Comparison of ENCODE assay signal across 10 cellular contexts in genomic region chr18:50662177-50662576, GRCh38.
DNase-seq lines count a peak whose midpoint lies in the region; ATAC-seq and TF ChIP-seq lines count a peak whose summit lies in the region.
"Had no signal": no experiment of that assay in that cellular context is flagged by ENCODE, and none has a peak within 500 bp of the region (broad histone marks: within the 10 kb centered on the region; RNA-seq: fewer than 3 reads in every experiment).

No MANE protein-coding gene starts in this region.

- POLR2A ChIA-PET in A673 (lab: Charles Lee; ENCODE audit: low non-redundant PET), result no interaction called here

- no peaks in the 10 kb centered on the region for H3K4me1 ChIP-seq in A673 (ENCODE audit: insufficient read depth, low read length, poor library complexity, severe bottlenecking)

- peak; percentile 38 for DNase-seq in A673 (ENCODE audit: low spot score)
- peak; percentile 16 for DNase-seq in GM19238 (ENCODE audit: insufficient read length, low spot score)
- peak; percentile 51 for DNase-seq in OCI-M1 (lab: John Stamatoyannopoulos, UW)
- peak; percentile 40 for DNase-seq in germinal center (ENCODE audit: low spot score)
- DNase-seq in activated CD8-positive, alpha-beta memory T cell treated with anti-CD3 and anti-CD28 coated beads, Interleukin-2, amount 50 U/mL, for 48 hours, result no peak
- DNase-seq in activated CD4-positive, CD25-positive, alpha-beta regulatory T cell treated with anti-CD3 and anti-CD28 coated beads, Interleukin-2, amount 50 U/mL, for 72 hours, result no peak
- no peak for DNase-seq in NCI-H510A treated with DMSO at 0.1 percent for 48 hours (lab: John Stamatoyannopoulos, UW)
- DNase-seq: natural killer cell, substantia nigra had no signal

- no peak for ATAC-seq in GM21367 (IDR thresholded peaks at IDR 0.05; ENCODE audit: unreplicated experiment)
- ATAC-seq: natural killer cell had no signal

- intact Hi-C loops in A673 (cut with micrococcal nuclease; ENCODE audit: unreplicated experiment), result no loop called here

- H3K27ac ChIP-seq in A673 (ENCODE audit: low read depth, low read length, poor library complexity, severe bottlenecking), result no peak overlapping the region

- CTCF ChIA-PET in A673 (lab: Charles Lee), result no interaction called here

- TF ChIP-seq CTCF in A673 (conservative IDR thresholded peaks at IDR 0.05; ENCODE audit: low read depth, low read length), result peak; percentile 58

- no TSS peak for BruUV-seq in A673 (replicated peaks; lab: Mats Ljungman, UMichigan)

- H3K4me3 ChIP-seq in A673 (ENCODE audit: low read depth, low read length, poor library complexity, severe bottlenecking), result no peak overlapping the region

- no peaks in the 10 kb centered on the region for H3K9me3 ChIP-seq in A673 (ENCODE audit: low read depth, low read length, poor library complexity, severe bottlenecking)

- no peaks in the 10 kb centered on the region for H3K27me3 ChIP-seq in A673 (replicated peaks; ENCODE audit: insufficient read depth, low read depth, low read length, poor library complexity)

- no peaks in the 10 kb centered on the region for H3K36me3 ChIP-seq in A673 (ENCODE audit: insufficient read depth, low read length, poor library complexity, severe bottlenecking)

Comparison
In these comparisons a context has a peak if more than half of its experiments do, and no peak if none do; other contexts are left out.
1. DNase-seq: peak in A673 (single experiment), GM19238 (single experiment), OCI-M1 (single experiment) and germinal center (single experiment); none in activated CD8-positive, alpha-beta memory T cell treated with anti-CD3 and anti-CD28 coated beads, Interleukin-2, amount 50 U/mL, for 48 hours (single experiment), activated CD4-positive, CD25-positive, alpha-beta regulatory T cell treated with anti-CD3 and anti-CD28 coated beads, Interleukin-2, amount 50 U/mL, for 72 hours (single experiment) and NCI-H510A treated with DMSO at 0.1 percent for 48 hours (single experiment).